ENCODE assay signal across 8 cellular contexts in the genomic region with DNA sequence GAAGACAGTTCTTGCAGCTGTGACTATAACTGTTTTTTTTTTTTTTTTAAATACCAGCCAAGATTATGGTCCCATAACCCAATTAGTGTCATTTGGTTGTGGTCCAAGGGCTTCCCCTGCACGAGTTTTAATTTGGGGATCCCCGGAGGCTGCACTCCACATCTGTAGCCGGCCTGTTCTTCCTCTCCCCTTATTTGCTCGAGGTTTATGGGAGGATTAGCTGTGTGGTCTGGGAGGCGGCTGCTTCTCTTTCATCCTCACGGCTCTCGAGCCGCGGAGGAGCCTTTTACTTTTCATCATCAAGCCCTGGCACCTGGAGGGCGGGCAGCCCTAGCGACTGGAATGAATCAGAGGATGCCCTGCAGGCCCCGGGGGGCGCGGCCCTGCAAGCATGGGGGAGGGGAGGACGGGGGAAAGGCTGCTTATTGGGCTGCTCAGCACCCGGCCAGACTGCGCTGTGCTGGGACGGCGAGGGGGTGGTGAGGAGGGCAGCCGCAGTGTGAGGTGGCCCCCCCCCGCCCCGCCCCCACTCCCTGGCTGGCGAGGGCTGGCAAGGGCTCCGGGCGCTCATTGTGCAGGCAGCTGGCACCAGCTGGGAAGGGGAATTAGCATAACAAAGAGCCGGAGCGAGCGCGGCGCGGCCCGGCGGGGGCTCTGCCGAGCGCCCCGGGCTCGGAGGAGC. TPM values are rescaled to one million over a fixed set of nuclear protein-coding genes. Genes with fewer than 3 reads are reported as not detected.
DNase-seq lines count a peak whose midpoint lies in the region; ATAC-seq and TF ChIP-seq lines count a peak whose summit lies in the region.

No MANE protein-coding gene starts in this region.

- CTCF ChIA-PET in CD4-positive, alpha-beta memory T cell (lab: Charles Lee; ENCODE audit: partially characterized antibody) = no interaction called here

- peak overlapping the region; percentile 66 for H2AFZ ChIP-seq in smooth muscle cell (ENCODE audit: low read depth)

- no peak overlapping the region for H3K9ac ChIP-seq in smooth muscle cell (ENCODE audit: low read depth)

- POLR2A ChIA-PET in CD4-positive, alpha-beta memory T cell (lab: Charles Lee; ENCODE audit: partially characterized antibody) = no interaction called here

- peak in 1 of 5 donors; percentile 6 for DNase-seq in CD4-positive, alpha-beta memory T cell
- DNase-seq in NCI-H82 treated with DMSO at 0.1 percent for 48 hours (lab: John Stamatoyannopoulos, UW; ENCODE audit: unreplicated experiment) (peak; percentile 75), breast epithelium (ENCODE audit: low spot score in 2 of 2) (no peak), inferior parietal cortex (ENCODE audit: extremely low spot score) (peak; percentile 64), smooth muscle cell (lab: John Stamatoyannopoulos, UW; ENCODE audit: unreplicated experiment) (no peak), HUDEP-2 (lab: John Stamatoyannopoulos, UW; ENCODE audit: unreplicated experiment in 76 of 76) (no peak)

- no peak for TF ChIP-seq CTCF in breast epithelium (IDR thresholded peaks at IDR 0.05)
- TF ChIP-seq CTCF in smooth muscle cell (IDR thresholded peaks at IDR 0.05; ENCODE audit: borderline replicate concordance, insufficient read depth, poor library complexity, severe bottlenecking) = no peak

- no peaks in the 10 kb centered on the region for H3K9me3 ChIP-seq in CD4-positive, alpha-beta memory T cell (ENCODE audit: control insufficient read depth in 1 of 2, low read length in 2 of 2)
- H3K9me3 ChIP-seq in breast epithelium (no peaks in the 10 kb centered on the region), smooth muscle cell (replicated peaks; ENCODE audit: low read depth) (no peaks in the 10 kb centered on the region)

- no peaks in the 10 kb centered on the region for H3K36me3 ChIP-seq in CD4-positive, alpha-beta memory T cell (ENCODE audit: insufficient read depth, low read length)
- H3K36me3 ChIP-seq in breast epithelium (no peaks in the 10 kb centered on the region), smooth muscle cell (ENCODE audit: low read depth) (no peaks in the 10 kb centered on the region)

- no peaks in the 10 kb centered on the region for H3K79me2 ChIP-seq in smooth muscle cell (ENCODE audit: low read depth)

- no peak for TF ChIP-seq POLR2A in breast epithelium (IDR thresholded peaks at IDR 0.05)

- ATAC-seq in HG02678 (IDR thresholded peaks at IDR 0.05; ENCODE audit: unreplicated experiment) = peak; percentile 37
- ATAC-seq in HG03045 (IDR thresholded peaks at IDR 0.05; ENCODE audit: unreplicated experiment) = no peak

- peaks cover 0 to 2% (median 0%) of the 10 kb centered on the region in 8 donors for H3K9me3 Mint-ChIP-seq in CD4-positive, alpha-beta memory T cell

- peaks cover 14% of the 10 kb centered on the region for H3F3A ChIP-seq in smooth muscle cell (ENCODE audit: low read depth)

- H3K27me3 Mint-ChIP-seq in CD4-positive, alpha-beta memory T cell = peaks cover 48 to 63% of the 10 kb centered on the region in 2 donors

- no peak overlapping the region for H3K27ac ChIP-seq in CD4-positive, alpha-beta memory T cell (ENCODE audit: low read depth, low read length)
- H3K27ac ChIP-seq in breast epithelium (peak overlapping the region; percentile 40 to 52), smooth muscle cell (ENCODE audit: low read depth) (no peak overlapping the region)

- intact Hi-C loops in CD4-positive, alpha-beta memory T cell (cut with micrococcal nuclease) = no loop called here
- intact Hi-C loops in breast epithelium (cut with DNase I; ENCODE audit: low total_unique reads) = no loop called here

- H3K4me2 ChIP-seq in smooth muscle cell = peak overlapping the region; percentile 98

- H3K4me3 ChIP-seq in CD4-positive, alpha-beta memory T cell (ENCODE audit: low read length in 2 of 2) = no peak overlapping the region
- H3K4me3 ChIP-seq in breast epithelium (peak overlapping the region; percentile 37 to 79 (median 60)), smooth muscle cell (peak overlapping the region; percentile 64)

- H3K4me3 Mint-ChIP-seq in CD4-positive, alpha-beta memory T cell = peak overlapping the region in 7 of 8 donors; percentile 57 to 80 (median 61)

- no peaks in the 10 kb centered on the region for H3K36me3 Mint-ChIP-seq in CD4-positive, alpha-beta memory T cell

- H3K4me1 Mint-ChIP-seq in CD4-positive, alpha-beta memory T cell = peaks cover 4 to 20% (median 14%) of the 10 kb centered on the region in 4 donors

- peaks cover 24% of the 10 kb centered on the region for H3K27me3 ChIP-seq in CD4-positive, alpha-beta memory T cell (ENCODE audit: insufficient read depth, low read length)
- H3K27me3 ChIP-seq in breast epithelium (no peaks in the 10 kb centered on the region), smooth muscle cell (ENCODE audit: low read depth) (peaks cover 30% of the 10 kb centered on the region)

- WGBS in smooth muscle cell (ENCODE audit: low lambda C conversion rate) = 1% methylated on average over 36 of the region's 37 CpGs

- H4K20me1 ChIP-seq in smooth muscle cell (ENCODE audit: low read depth) = no peaks in the 10 kb centered on the region

- H3K4me1 ChIP-seq in CD4-positive, alpha-beta memory T cell (ENCODE audit: insufficient read depth, low read length) = peaks cover 19% of the 10 kb centered on the region
- H3K4me1 ChIP-seq in breast epithelium = no peaks in the 10 kb centered on the region
- peaks cover 23% of the 10 kb centered on the region for H3K4me1 ChIP-seq in smooth muscle cell (ENCODE audit: low read depth)

- no peak overlapping the region for H3K27ac Mint-ChIP-seq in CD4-positive, alpha-beta memory T cell

RNA-seq across cellular contexts. Expression of gene SERTAD4, which starts 18.5 kb away (rescaled TPM):
- not detected for total RNA-seq in CD4-positive, alpha-beta memory T cell
- polyA plus RNA-seq in CD4-positive, alpha-beta memory T cell = not detected
- total RNA-seq in breast epithelium (10 to 100 TPM in 1 of 3 donors, 1 to 10 TPM in 1, under 1 TPM in 1; 0.80 to 47.9 (median 7.9) TPM), smooth muscle cell (2.1 and 3.1 TPM in 2 replicates)
- polyA plus RNA-seq in smooth muscle cell = 0.18 and 3.1 TPM in 2 replicates

Comparison
In these comparisons a context has a peak if more than half of its experiments do, and no peak if none do; other contexts are left out.
1. DNase-seq: peak in NCI-H82 treated with DMSO at 0.1 percent for 48 hours (single experiment) and inferior parietal cortex (single experiment); none in breast epithelium (0 of 2), smooth muscle cell (single experiment) and HUDEP-2 (0 of 76).
2. H3K27ac ChIP-seq: peak in breast epithelium (2 of 2); none in CD4-positive, alpha-beta memory T cell (single experiment) and smooth muscle cell (single experiment).
3. H3K4me3 ChIP-seq: peak in breast epithelium (3 of 3) and smooth muscle cell (single experiment); none in CD4-positive, alpha-beta memory T cell (0 of 2).